2 cellular contexts compared by ENCODE assay signal in genomic region chr4:173515458-173515857, GRCh38.
TF ChIP-seq lines count a peak whose summit lies in the region.

No MANE protein-coding gene starts in this region.

TF ChIP-seq in SK-N-SH treated with all-trans-retinoic acid at 6 μM for 48 hours, 23 proteins besides CTCF, POLR2A, EP300 and RAD21 (continued from another document):
- TF ChIP-seq CREB5 (CRISPR knock-in tag; IDR thresholded peaks at IDR 0.05; ENCODE audit: low read depth) (no peak), GLIS3 (CRISPR knock-in tag; IDR thresholded peaks at IDR 0.05) (peak; percentile 73; the same call in 1 of the 2 replicates), ZNF70 (CRISPR knock-in tag; IDR thresholded peaks at IDR 0.05) (0 out of 2 replicates have a peak, but pooled peaks have one; percentile 25), ZNF565 (CRISPR knock-in tag; conservative IDR thresholded peaks at IDR 0.05; ENCODE audit: low read depth) (no peak)

TF ChIP-seq in SK-N-SH, 30 proteins besides CTCF, POLR2A, EP300 and RAD21 (continued from another document):
- TF ChIP-seq USF2 (IDR thresholded peaks at IDR 0.05; ENCODE audit: borderline replicate concordance, low read depth, low read length) (no peak), NFIC (IDR thresholded peaks at IDR 0.05; ENCODE audit: borderline replicate concordance) (no peak), SMC3 (IDR thresholded peaks at IDR 0.05; ENCODE audit: low read depth, low read length) (no peak), RFX5 (IDR thresholded peaks at IDR 0.05; ENCODE audit: low read length) (no peak), CHD2 (IDR thresholded peaks at IDR 0.05; ENCODE audit: low read length, partially characterized antibody) (no peak), YY1 (IDR thresholded peaks at IDR 0.05; ENCODE audit: low read depth) (no peak), USF1 (IDR thresholded peaks at IDR 0.05; ENCODE audit: borderline replicate concordance, low read depth) (no peak), FOSL2 (IDR thresholded peaks at IDR 0.05; ENCODE audit: borderline replicate concordance, low read depth) (no peak), POLR2AphosphoS5 (IDR thresholded peaks at IDR 0.05; ENCODE audit: low read depth, low read length) (no peak; the same call in 1 of the 2 replicates)
TF ChIP-seq in SK-N-SH: peak in this region for 0.
